In genomic region chr11:62420882-62421281, GRCh38 we compare ENCODE assay signal across 16 cellular contexts. TPM values are rescaled to one million over a fixed set of nuclear protein-coding genes. Genes with fewer than 3 reads are reported as not detected.
A peak's percentile ranks its signal among the peaks of the same experiment; 100 is the strongest.
DNase-seq lines count a peak whose midpoint lies in the region; ATAC-seq and TF ChIP-seq lines count a peak whose summit lies in the region.
"Had no signal": no experiment of that assay in that cellular context is flagged by ENCODE, and none has a peak within 500 bp of the region (broad histone marks: within the 10 kb centered on the region; RNA-seq: fewer than 3 reads in every experiment).

No MANE protein-coding gene starts in this region.

- H3K79me2 ChIP-seq in neural progenitor cell (ENCODE audit: low read depth): no peaks in the 10 kb centered on the region

- H2BK15ac ChIP-seq in IMR-90 (ENCODE audit: low read depth, low read length): no peak overlapping the region

- POLR2A ChIA-PET in IMR-90 (lab: Charles Lee; ENCODE audit: unreplicated experiment): no interaction called here

- no peak overlapping the region for H3K23ac ChIP-seq in IMR-90 (ENCODE audit: low read depth, low read length)

- peak overlapping the region; percentile 58; the same call in 1 of the 2 replicates for H2AK5ac ChIP-seq in IMR-90 (ENCODE audit: low read depth, low read length)

- no peak overlapping the region for H2BK20ac ChIP-seq in IMR-90 (ENCODE audit: low read depth, low read length)

- no peak overlapping the region for H2BK5ac ChIP-seq in IMR-90 (ENCODE audit: low read depth, low read length, poor library complexity, severe bottlenecking)

- H3K9me1 ChIP-seq in IMR-90 (ENCODE audit: insufficient read depth, low read length): no peaks in the 10 kb centered on the region

- H3K18ac ChIP-seq in IMR-90 (ENCODE audit: low read depth, low read length): no peak overlapping the region

- peak overlapping the region; percentile 18 for H3K27ac Mint-ChIP-seq in activated T-helper 17 cell treated with anti-CD3 and anti-CD28 coated beads, Interleukin-2, amount 50 U/mL, for 72 hours
- H3K27ac Mint-ChIP-seq in neural progenitor cell: peak overlapping the region; percentile 18
- H3K27ac Mint-ChIP-seq: CD4-positive, CD25-positive, alpha-beta regulatory T cell had no signal

- dilution Hi-C loops in IMR-90 (cut with HindIII; ENCODE audit: low sequenced_read_pairs, unreplicated experiment): no loop called here

- CTCF ChIA-PET in IMR-90 (lab: Yijun Ruan, JAX): interaction anchor here (1.0 to 1.9 kb wide), 2 partner anchors 113 to 140 kb away, joined by 3 to 8 read pairs; no protein-coding TSS in a partner anchor

- H3K79me1 ChIP-seq in IMR-90 (ENCODE audit: low read depth in 1 of 2, low read length in 2 of 2): peaks cover 0 to 5% of the 10 kb centered on the region in 2 experiments; a peak in 1 of 4 replicates

- H2AK9ac ChIP-seq in IMR-90 (replicated peaks; ENCODE audit: low read depth, low read length, poor library complexity): no peak overlapping the region

- H3K4me3 ChIP-seq in IMR-90 (ENCODE audit: insufficient read depth, low read depth, low read length): no peak overlapping the region
- no peak overlapping the region for H3K4me3 ChIP-seq in neural progenitor cell
- H3K4me3 ChIP-seq in uterus: no peak overlapping the region
- no peak overlapping the region for H3K4me3 ChIP-seq in tibial artery
- H3K4me3 ChIP-seq: BLaER1 treated with 17β-estradiol and CSF1 and Interleukin-3, amounts not matched to agents 10 nM and 100 nM had no signal

- H3K4me1 ChIP-seq in IMR-90 (ENCODE audit: control insufficient read depth, insufficient read depth, low read length): peaks cover 7% of the 10 kb centered on the region
- H3K4me1 ChIP-seq in neural progenitor cell: peaks cover 4% of the 10 kb centered on the region
- peaks cover 0 to 5% of the 10 kb centered on the region in 2 donors for H3K4me1 ChIP-seq in uterus
- H3K4me1 ChIP-seq in tibial artery: peaks cover 0 to 15% (median 7%) of the 10 kb centered on the region in 4 donors

- no peaks in the 10 kb centered on the region for H3K27me3 Mint-ChIP-seq in activated T-helper 17 cell treated with anti-CD3 and anti-CD28 coated beads, Interleukin-2, amount 50 U/mL, for 72 hours
- H3K27me3 Mint-ChIP-seq in neural progenitor cell (ENCODE audit: insufficient read depth, low read depth): peaks cover 2% of the 10 kb centered on the region

- no peak overlapping the region for H3K4me3 Mint-ChIP-seq in activated T-helper 17 cell treated with anti-CD3 and anti-CD28 coated beads, Interleukin-2, amount 50 U/mL, for 72 hours
- no peak overlapping the region for H3K4me3 Mint-ChIP-seq in neural progenitor cell
- H3K4me3 Mint-ChIP-seq: CD4-positive, CD25-positive, alpha-beta regulatory T cell had no signal

- H3K9me3 Mint-ChIP-seq in activated T-helper 17 cell treated with anti-CD3 and anti-CD28 coated beads, Interleukin-2, amount 50 U/mL, for 72 hours: no peaks in the 10 kb centered on the region
- no peaks in the 10 kb centered on the region for H3K9me3 Mint-ChIP-seq in neural progenitor cell

- no TSS peak for BruUV-seq in IMR-90 (replicated peaks; lab: Mats Ljungman, UMichigan)

- no peak overlapping the region for H4K8ac ChIP-seq in IMR-90 (ENCODE audit: low read depth in 2 of 2, low read length in 2 of 2)

- TF ChIP-seq RAD21 in IMR-90 (IDR thresholded peaks at IDR 0.05; ENCODE audit: low read length): no peak

- H4K5ac ChIP-seq in IMR-90 (ENCODE audit: low read depth, low read length): no peak overlapping the region

- TF ChIP-seq CTCF in IMR-90 (conservative IDR thresholded peaks at IDR 0.05; ENCODE audit: low read depth, low read length): no peak
- no peak for TF ChIP-seq CTCF in neural progenitor cell (IDR thresholded peaks at IDR 0.05)
- no peak for TF ChIP-seq CTCF in uterus (IDR thresholded peaks at IDR 0.05)
- no peak for TF ChIP-seq CTCF in tibial artery (IDR thresholded peaks at IDR 0.05)

- H3K4me2 ChIP-seq in IMR-90 (ENCODE audit: low read depth, low read length) (no peak overlapping the region), neural progenitor cell (no peak overlapping the region)

- peaks cover 19% of the 10 kb centered on the region for H3F3A ChIP-seq in neural progenitor cell (ENCODE audit: low read depth)

- H3K9me3 ChIP-seq in IMR-90 (ENCODE audit: control insufficient read depth, insufficient read depth, low read length): no peaks in the 10 kb centered on the region
- H3K9me3 ChIP-seq in neural progenitor cell (ENCODE audit: low read depth): no peaks in the 10 kb centered on the region
- H3K9me3 ChIP-seq in uterus: no peaks in the 10 kb centered on the region
- no peaks in the 10 kb centered on the region for H3K9me3 ChIP-seq in tibial artery
- H3K9me3 ChIP-seq: BLaER1 treated with 17β-estradiol and CSF1 and Interleukin-3, amounts not matched to agents 10 nM and 100 nM had no signal

- no peak overlapping the region for H3K14ac ChIP-seq in IMR-90 (replicated peaks; ENCODE audit: low read depth, low read length)

- no peaks in the 10 kb centered on the region for H3K36me3 ChIP-seq in IMR-90 (ENCODE audit: control insufficient read depth, insufficient read depth, low read length)
- no peaks in the 10 kb centered on the region for H3K36me3 ChIP-seq in neural progenitor cell
- H3K36me3 ChIP-seq in uterus: no peaks in the 10 kb centered on the region
- no peaks in the 10 kb centered on the region for H3K36me3 ChIP-seq in tibial artery

- no peak overlapping the region for H3K9ac ChIP-seq in IMR-90 (ENCODE audit: low read depth, low read length)
- H3K9ac ChIP-seq in neural progenitor cell: no peak overlapping the region

- intact Hi-C loops in IMR-90 (cut with micrococcal nuclease): no loop called here
- intact Hi-C loops in uterus (cut with DNase I; ENCODE audit: low total_unique reads): no loop called here
- intact Hi-C loops in tibial artery (cut with DNase I; ENCODE audit: low total_unique reads): loop anchor here (5.0 kb wide), 1 partner anchor 141 kb away; no protein-coding TSS in a partner anchor

- H3K56ac ChIP-seq in IMR-90 (ENCODE audit: extremely low read depth, insufficient read depth, low read length): no peak overlapping the region

- H3K27ac ChIP-seq in IMR-90 (ENCODE audit: insufficient read depth, low read length): no peak overlapping the region
- no peak overlapping the region for H3K27ac ChIP-seq in neural progenitor cell
- peak overlapping the region; percentile 76 to 90 for H3K27ac ChIP-seq in uterus
- H3K27ac ChIP-seq in tibial artery: no peak overlapping the region
- H3K27ac ChIP-seq: BLaER1 treated with 17β-estradiol and CSF1 and Interleukin-3, amounts not matched to agents 10 nM and 100 nM; HL-60 had no signal

- H3K27me3 ChIP-seq in IMR-90 (ENCODE audit: control insufficient read depth, insufficient read depth, low read length): no peaks in the 10 kb centered on the region
- H3K27me3 ChIP-seq in neural progenitor cell: no peaks in the 10 kb centered on the region
- no peaks in the 10 kb centered on the region for H3K27me3 ChIP-seq in uterus
- no peaks in the 10 kb centered on the region for H3K27me3 ChIP-seq in tibial artery
- H3K27me3 ChIP-seq: BLaER1 treated with 17β-estradiol and CSF1 and Interleukin-3, amounts not matched to agents 10 nM and 100 nM had no signal

- no peak overlapping the region for H3K4ac ChIP-seq in IMR-90 (ENCODE audit: low read depth, low read length)

- H4K91ac ChIP-seq in IMR-90 (ENCODE audit: insufficient read depth, low read depth, low read length): no peak overlapping the region

- DNase-seq in IMR-90: no peak
- no peak for DNase-seq in neural progenitor cell (ENCODE audit: low spot score)
- no peak for DNase-seq in uterus
- DNase-seq in COR-L47 (lab: John Stamatoyannopoulos, UW): no peak
- DNase-seq in tibial artery: no peak
- DNase-seq in KBM-7: no peak
- DNase-seq: ACHN; Calu3; CD4-positive, CD25-positive, alpha-beta regulatory T cell; DMS 273 treated with DMSO at 0.1 percent for 48 hours had no signal

- H4K20me1 ChIP-seq in IMR-90 (ENCODE audit: insufficient read depth, low read length): no peaks in the 10 kb centered on the region
- no peaks in the 10 kb centered on the region for H4K20me1 ChIP-seq in neural progenitor cell (ENCODE audit: low read depth)

- in situ Hi-C loops in IMR-90 (cut with MboI; ENCODE audit: low sequenced_read_pairs) (loop anchor here (5.0 kb wide), 1 partner anchor 131 kb away; no protein-coding TSS in a partner anchor), KBM-7 (cut with MboI; ENCODE audit: low pct_unique_long_range_greater_than_20kb, low sequenced_read_pairs) (no loop called here)

- no peak overlapping the region for H2BK120ac ChIP-seq in IMR-90 (ENCODE audit: low read depth, low read length)

- H3K36me3 Mint-ChIP-seq in activated T-helper 17 cell treated with anti-CD3 and anti-CD28 coated beads, Interleukin-2, amount 50 U/mL, for 72 hours (ENCODE audit: low read depth): no peaks in the 10 kb centered on the region
- no peaks in the 10 kb centered on the region for H3K36me3 Mint-ChIP-seq in neural progenitor cell
- H3K36me3 Mint-ChIP-seq: CD4-positive, CD25-positive, alpha-beta regulatory T cell had no signal

- no peaks in the 10 kb centered on the region for H3K4me1 Mint-ChIP-seq in activated T-helper 17 cell treated with anti-CD3 and anti-CD28 coated beads, Interleukin-2, amount 50 U/mL, for 72 hours
- H3K4me1 Mint-ChIP-seq in neural progenitor cell: peaks cover 20% of the 10 kb centered on the region

- H2AFZ ChIP-seq in IMR-90 (replicated peaks; ENCODE audit: low read length, poor library complexity) (no peak overlapping the region), neural progenitor cell (replicated peaks) (no peak overlapping the region)

- TF ChIP-seq POLR2A in IMR-90 (IDR thresholded peaks at IDR 0.05; ENCODE audit: low read depth, low read length) (no peak), uterus (IDR thresholded peaks at IDR 0.05) (no peak)

- no CpG with 5 or more reads among the region's 3 CpGs for WGBS in IMR-90 (ENCODE audit: extremely low coverage in 2 of 2, insufficient read length in 1 of 2), 2 experiments

- no peak for ATAC-seq in IMR-90 (ENCODE audit: low read depth)
- no peak for ATAC-seq in activated T-helper 17 cell treated with anti-CD3 and anti-CD28 coated beads, Interleukin-2, amount 50 U/mL, for 72 hours (replicated peaks)
- ATAC-seq: HCT116 had no signal

RNA-seq across cellular contexts. Expression of gene SCGB1A1, which starts 2.0 kb away (rescaled TPM):
- not detected in 2 replicates for total RNA-seq in IMR-90 (2012; rRNA removed)
- polyA plus RNA-seq in IMR-90 (2012; rRNA removed): not detected in 2 replicates
- not detected in 2 replicates for polyA plus RNA-seq in IMR-90 (2012; cell fraction: cytosol; rRNA removed)
- polyA plus RNA-seq in IMR-90 (2012; cell fraction: nucleus; rRNA removed; ENCODE audit: low replicate concordance): not detected in 2 replicates
- not detected for total RNA-seq in activated T-helper 17 cell treated with anti-CD3 and anti-CD28 coated beads, Interleukin-2, amount 50 U/mL, for 72 hours
- not detected in 2 replicates for total RNA-seq in neural progenitor cell (ENCODE audit: low replicate concordance)
- not detected for total RNA-seq in uterus
- total RNA-seq: A172; Calu3; CD4-positive, CD25-positive, alpha-beta regulatory T cell; Daoy had no signal
- polyA plus RNA-seq: CD4-positive, CD25-positive, alpha-beta regulatory T cell had no signal

Comparison
In these comparisons a context has a peak if more than half of its experiments do, and no peak if none do; other contexts are left out.
1. H3K27ac ChIP-seq: peak in uterus (2 of 2); none in IMR-90 (single experiment), neural progenitor cell (single experiment) and tibial artery (0 of 2).